In genomic region chr1:39633422-39633821, GRCh38 we compare ENCODE assay signal across 1 cellular context.
TF ChIP-seq lines count a peak whose summit lies in the region.

No MANE protein-coding gene starts in this region.

TF ChIP-seq in H1, 55 proteins besides CTCF, POLR2A, EP300 and RAD21:
- TF ChIP-seq RBBP5 (IDR thresholded peaks at IDR 0.05; ENCODE audit: borderline replicate concordance, low read depth, low read length), result no peak
- TF ChIP-seq NRF1 (IDR thresholded peaks at IDR 0.05; ENCODE audit: low read depth, low read length), result no peak
- no peak for TF ChIP-seq CHD7 (IDR thresholded peaks at IDR 0.05; ENCODE audit: insufficient replicate concordance, low read length)
- no peak for TF ChIP-seq POLR2AphosphoS5 (IDR thresholded peaks at IDR 0.05; ENCODE audit: low read depth, low read length)
- no peak for TF ChIP-seq CBX5 (IDR thresholded peaks at IDR 0.05; ENCODE audit: low read depth, low read length)
- TF ChIP-seq SIRT6 (IDR thresholded peaks at IDR 0.05; ENCODE audit: low read length), result no peak
- no peak for TF ChIP-seq KDM4A (IDR thresholded peaks at IDR 0.05; ENCODE audit: low read depth, low read length, severe bottlenecking)
- TF ChIP-seq BACH1 (IDR thresholded peaks at IDR 0.05; ENCODE audit: low read length), result no peak
- TF ChIP-seq PHF8 (conservative IDR thresholded peaks at IDR 0.05; ENCODE audit: low read depth, low read length), result no peak
- TF ChIP-seq SIN3A (conservative IDR thresholded peaks at IDR 0.05 in 1 of 2, IDR thresholded peaks at IDR 0.05 in 1 of 2; ENCODE audit: low read depth in 1 of 2, low read length in 2 of 2), result no peak
- TF ChIP-seq TEAD4 (IDR thresholded peaks at IDR 0.05; ENCODE audit: low read depth, low read length), result no peak
- no peak for TF ChIP-seq HDAC2 (IDR thresholded peaks at IDR 0.05; ENCODE audit: borderline replicate concordance in 1 of 2, low read depth in 2 of 2, low read length in 2 of 2)
- TF ChIP-seq USF2 (IDR thresholded peaks at IDR 0.05; ENCODE audit: low read length), result no peak
